9 cellular contexts compared by ENCODE assay signal in the genomic region with DNA sequence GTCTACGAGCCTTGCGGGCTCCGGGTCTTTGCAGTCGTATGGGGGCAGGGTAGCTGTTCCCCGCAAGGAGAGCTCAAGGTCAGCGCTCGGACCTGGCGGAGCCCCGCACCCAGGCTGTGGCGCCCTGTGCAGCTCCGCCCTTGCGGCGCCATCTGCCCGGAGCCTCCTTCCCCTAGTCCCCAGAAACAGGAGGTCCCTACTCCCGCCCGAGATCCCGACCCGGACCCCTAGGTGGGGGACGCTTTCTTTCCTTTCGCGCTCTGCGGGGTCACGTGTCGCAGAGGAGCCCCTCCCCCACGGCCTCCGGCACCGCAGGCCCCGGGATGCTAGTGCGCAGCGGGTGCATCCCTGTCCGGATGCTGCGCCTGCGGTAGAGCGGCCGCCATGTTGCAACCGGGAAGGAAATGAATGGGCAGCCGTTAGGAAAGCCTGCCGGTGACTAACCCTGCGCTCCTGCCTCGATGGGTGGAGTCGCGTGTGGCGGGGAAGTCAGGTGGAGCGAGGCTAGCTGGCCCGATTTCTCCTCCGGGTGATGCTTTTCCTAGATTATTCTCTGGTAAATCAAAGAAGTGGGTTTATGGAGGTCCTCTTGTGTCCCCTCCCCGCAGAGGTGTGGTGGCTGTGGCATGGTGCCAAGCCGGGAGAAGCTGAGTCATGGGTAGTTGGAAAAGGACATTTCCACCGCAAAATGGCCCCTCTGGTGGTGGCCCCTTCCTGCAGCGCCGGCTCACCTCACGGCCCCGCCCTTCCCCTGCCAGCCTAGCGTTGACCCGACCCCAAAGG. TPM values are rescaled to one million over a fixed set of nuclear protein-coding genes. Genes with fewer than 3 reads are reported as not detected.
DNase-seq lines count a peak whose midpoint lies in the region; ATAC-seq, FAIRE-seq and TF ChIP-seq lines count a peak whose summit lies in the region.
"Had no signal": no experiment of that assay in that cellular context is flagged by ENCODE, and none has a peak within 500 bp of the region (broad histone marks: within the 10 kb centered on the region; RNA-seq: fewer than 3 reads in every experiment).

No MANE protein-coding gene starts in this region.

- H3K9me3 ChIP-seq in Caco-2 = no peaks in the 10 kb centered on the region

- H3K27me3 ChIP-seq in Caco-2 (replicated peaks; ENCODE audit: control insufficient read depth, insufficient read depth, low read length) (no peaks in the 10 kb centered on the region), bronchial epithelial cell (ENCODE audit: control insufficient read depth, insufficient read depth, low read length) (no peaks in the 10 kb centered on the region)

- no peaks in the 10 kb centered on the region for H3K27me3 Mint-ChIP-seq in Caco-2 (ENCODE audit: insufficient read depth, unreplicated experiment)

- peak overlapping the region; percentile 97 for H3K27ac Mint-ChIP-seq in Caco-2 (ENCODE audit: unreplicated experiment)

- intact Hi-C loops in Caco-2 (cut with micrococcal nuclease; ENCODE audit: unreplicated experiment) = loop anchor here (1.0 kb wide), 3 partner anchors 33 to 65 kb away; a partner anchor contains a TSS

- no peak for TF ChIP-seq CTCF in Caco-2 (IDR thresholded peaks at IDR 0.05; ENCODE audit: insufficient read depth in 1 of 2, low read depth in 1 of 2, low read length in 1 of 2, severe bottlenecking in 1 of 2, unreplicated experiment in 1 of 2)
- no peak for TF ChIP-seq CTCF in WI38 (IDR thresholded peaks at IDR 0.05; ENCODE audit: low read depth, low read length)
- TF ChIP-seq CTCF in bronchial epithelial cell (IDR thresholded peaks at IDR 0.05; ENCODE audit: insufficient read depth, low read length, severe bottlenecking) = no peak

- H3K4me1 Mint-ChIP-seq in Caco-2 (ENCODE audit: low read depth, unreplicated experiment) = peaks cover 45% of the 10 kb centered on the region

- peaks cover 20% of the 10 kb centered on the region for H3K36me3 ChIP-seq in Caco-2 (ENCODE audit: control insufficient read depth, insufficient read depth, low read length)
- peaks cover 33% of the 10 kb centered on the region for H3K36me3 ChIP-seq in bronchial epithelial cell (ENCODE audit: control insufficient read depth, insufficient read depth, low read length)

- ATAC-seq in GM18519 (IDR thresholded peaks at IDR 0.05; ENCODE audit: low FRiP score, unreplicated experiment) = no peak

- H3K36me3 Mint-ChIP-seq in Caco-2 (ENCODE audit: insufficient read depth, unreplicated experiment) = peaks cover 98% of the 10 kb centered on the region

- no TSS peak for BruUV-seq in Caco-2 (replicated peaks; lab: Mats Ljungman, UMichigan)

- CTCF ChIA-PET in Caco-2 (lab: Charles Lee) = interaction anchor here (0.7 to 1.4 kb wide), 2 partner anchors 16 to 20 kb away, joined by 4 to 5 read pairs; no protein-coding TSS in a partner anchor

- peak; percentile 78 to 79 for DNase-seq in Caco-2
- DNase-seq in H4 (ENCODE audit: low spot score) = peak; percentile 65
- peak; percentile 93 for DNase-seq in NCI-H146 (lab: John Stamatoyannopoulos, UW)
- DNase-seq in bronchial epithelial cell (ENCODE audit: low read depth) = peak; percentile 58
- DNase-seq in iris pigment epithelial cell (ENCODE audit: low read depth) = peak; percentile 90
- DNase-seq in stimulated activated CD4-positive, alpha-beta T cell treated with anti-CD3 and anti-CD28 coated beads, Interleukin-12 subunit alpha, Interleukin-12 subunit beta, amount 100 ng/mL, for 24 hours (ENCODE audit: low read depth in 2 of 2) = peak; percentile 58 to 71

- H3K4me3 Mint-ChIP-seq in Caco-2 (ENCODE audit: unreplicated experiment) = peak overlapping the region; percentile 91

- no peaks in the 10 kb centered on the region for H3K9me3 Mint-ChIP-seq in Caco-2 (ENCODE audit: unreplicated experiment)

- peaks cover 26% of the 10 kb centered on the region for H3K4me1 ChIP-seq in Caco-2

- POLR2A ChIA-PET in Caco-2 (lab: Charles Lee) = interaction anchor here (0.8 to 2.7 kb wide), 10 partner anchors 16 to 172 kb away, joined by 3 to 57 read pairs (median 16); a partner anchor contains a TSS

- H3K4me3 ChIP-seq in Caco-2 (ENCODE audit: low read depth, low read length) = peak overlapping the region; percentile 93
- peak overlapping the region; percentile 99 for H3K4me3 ChIP-seq in WI38 (ENCODE audit: low read depth, low read length)
- H3K4me3 ChIP-seq in bronchial epithelial cell (ENCODE audit: low read depth, low read length) = peak overlapping the region; percentile 94

- no peak for FAIRE-seq in bronchial epithelial cell (lab: Jason Lieb, UNC)
- FAIRE-seq: colon had no signal

RNA-seq across cellular contexts. Expression of a gene that starts 0.8 kb away (rescaled TPM):
- 4,975 and 5,337 TPM in 2 replicates for total RNA-seq in Caco-2 (2022)
- total RNA-seq in H4 (2014; rRNA removed; shearing (Covaris generic)) = 9,561 and 11,555 TPM in 2 replicates
- total RNA-seq in bronchial epithelial cell = 5,048 and 6,753 TPM in 2 replicates

RNA-seq across cellular contexts. Expression of a gene that starts 20.7 kb away (rescaled TPM):
- total RNA-seq in Caco-2 (2022) (0.48 and 0.53 TPM in 2 replicates), bronchial epithelial cell (0.51 and 0.53 TPM in 2 replicates)
- total RNA-seq in H4 (2014; rRNA removed; shearing (Covaris generic)) = 2.1 and 5.4 TPM in 2 replicates

RNA-seq across cellular contexts. Expression of a gene that starts 33.0 kb away (rescaled TPM):
- total RNA-seq in Caco-2 (2022) = 145 and 157 TPM in 2 replicates
- total RNA-seq in H4 (2014; rRNA removed; shearing (Covaris generic)) = 64.3 and 90.3 TPM in 2 replicates
- total RNA-seq in bronchial epithelial cell = 26.5 and 33.4 TPM in 2 replicates

RNA-seq across cellular contexts. Expression of a gene that starts 41.2 kb away (rescaled TPM):
- 204 and 218 TPM in 2 replicates for total RNA-seq in Caco-2 (2022)
- total RNA-seq in H4 (2014; rRNA removed; shearing (Covaris generic)) = 126 and 187 TPM in 2 replicates
- 14.7 and 17.9 TPM in 2 replicates for total RNA-seq in bronchial epithelial cell

RNA-seq across cellular contexts. Expression of a gene that starts 42.0 kb away (rescaled TPM):
- total RNA-seq in Caco-2 (2022) = 448 and 456 TPM in 2 replicates
- total RNA-seq in H4 (2014; rRNA removed; shearing (Covaris generic)) = 286 and 368 TPM in 2 replicates
- 61.1 and 102 TPM in 2 replicates for total RNA-seq in bronchial epithelial cell
